9 cellular contexts compared by ENCODE assay signal in genomic region chr17:75392559-75392958, GRCh38. TPM values are rescaled to one million over a fixed set of nuclear protein-coding genes. Genes with fewer than 3 reads are reported as not detected.
DNase-seq lines count a peak whose midpoint lies in the region; ATAC-seq and TF ChIP-seq lines count a peak whose summit lies in the region.
"Had no signal": no experiment of that assay in that cellular context is flagged by ENCODE, and none has a peak within 500 bp of the region (broad histone marks: within the 10 kb centered on the region; RNA-seq: fewer than 3 reads in every experiment).

No MANE protein-coding gene starts in this region.

- no peak for DNase-seq in CD8-positive, alpha-beta T cell
- DNase-seq in PC-9 (no peak), endothelial cell (ENCODE audit: low spot score) (no peak), HuH-7 (ENCODE audit: low spot score) (no peak), mesenteric fat pad (ENCODE audit: low spot score) (no peak), NCI-H1694 (lab: John Stamatoyannopoulos, UW) (no peak)
- DNase-seq: Peyer's patch had no signal

- H3K36me3 ChIP-seq in CD8-positive, alpha-beta T cell (ENCODE audit: insufficient read depth, low read length), result peaks cover 9% of the 10 kb centered on the region
- no peaks in the 10 kb centered on the region for H3K36me3 ChIP-seq in PC-9 (ENCODE audit: low read depth)
- H3K36me3 ChIP-seq in neuron (ENCODE audit: insufficient read depth, low read length), result peaks cover 5% of the 10 kb centered on the region
- H3K36me3 ChIP-seq: Peyer's patch had no signal

- H3K9me3 ChIP-seq in CD8-positive, alpha-beta T cell (ENCODE audit: low read length), result no peaks in the 10 kb centered on the region
- H3K9me3 ChIP-seq in PC-9 (ENCODE audit: insufficient read depth, low read depth) (no peaks in the 10 kb centered on the region), neuron (ENCODE audit: low read length) (no peaks in the 10 kb centered on the region)
- H3K9me3 ChIP-seq: Peyer's patch had no signal

- H3K79me2 ChIP-seq in PC-9 (ENCODE audit: low read depth), result peaks cover 95% of the 10 kb centered on the region

- H3K9me2 ChIP-seq in PC-9 (ENCODE audit: insufficient read depth), result no peaks in the 10 kb centered on the region

- no peak for ATAC-seq in CD8-positive, alpha-beta T cell
- no peak for ATAC-seq in GM21723 (IDR thresholded peaks at IDR 0.05; ENCODE audit: unreplicated experiment)

- H3K4me3 ChIP-seq in CD8-positive, alpha-beta T cell (ENCODE audit: low read depth, low read length), result no peak overlapping the region
- H3K4me3 ChIP-seq in PC-9 (peak overlapping the region; percentile 69; the same call in 1 of the 2 replicates), neuron (ENCODE audit: low read length) (peak overlapping the region; percentile 86)

- intact Hi-C loops in CD8-positive, alpha-beta T cell (cut with DNase I, micrococcal nuclease), result no loop called here
- intact Hi-C loops in PC-9 (cut with micrococcal nuclease; ENCODE audit: unreplicated experiment), result no loop called here

- TSS peak; percentile 13 for BruUV-seq in PC-9 (replicated peaks; lab: Mats Ljungman, UMichigan)

- H3K27ac Mint-ChIP-seq in CD8-positive, alpha-beta T cell, result peak overlapping the region; percentile 2
- no peak overlapping the region for H3K27ac Mint-ChIP-seq in endothelial cell (ENCODE audit: unreplicated experiment)

- peaks cover 58% of the 10 kb centered on the region for H3K4me1 ChIP-seq in CD8-positive, alpha-beta T cell (ENCODE audit: insufficient read depth, low read length)
- H3K4me1 ChIP-seq in PC-9 (replicated peaks; ENCODE audit: insufficient read depth) (peaks cover 27% of the 10 kb centered on the region), neuron (ENCODE audit: insufficient read depth, low read length) (peaks cover 22% of the 10 kb centered on the region)

- TF ChIP-seq CTCF in CD8-positive, alpha-beta T cell (IDR thresholded peaks at IDR 0.05), result no peak
- TF ChIP-seq CTCF in PC-9 (conservative IDR thresholded peaks at IDR 0.05), result no peak
- no peak for TF ChIP-seq CTCF in endothelial cell (IDR thresholded peaks at IDR 0.05; ENCODE audit: unreplicated experiment)

- peaks cover 28% of the 10 kb centered on the region for H3F3A ChIP-seq in PC-9 (ENCODE audit: insufficient read depth, low read depth)

- H3K4me2 ChIP-seq in PC-9, result peak overlapping the region; percentile 94

- POLR2A ChIA-PET in CD8-positive, alpha-beta T cell (lab: Charles Lee), result interaction anchor here (1.1 to 1.6 kb wide), 4 partner anchors 12 to 54 kb away, joined by 3 to 5 read pairs (median 4); no protein-coding TSS in a partner anchor
- POLR2A ChIA-PET in PC-9 (lab: Charles Lee; ENCODE audit: unreplicated experiment), result no interaction called here

- no peaks in the 10 kb centered on the region for H3K9me3 Mint-ChIP-seq in CD8-positive, alpha-beta T cell
- no peaks in the 10 kb centered on the region for H3K9me3 Mint-ChIP-seq in endothelial cell (ENCODE audit: unreplicated experiment)

- peaks cover 79% of the 10 kb centered on the region for H3K4me1 Mint-ChIP-seq in CD8-positive, alpha-beta T cell (ENCODE audit: low read depth)
- peaks cover 21% of the 10 kb centered on the region for H3K4me1 Mint-ChIP-seq in endothelial cell (ENCODE audit: unreplicated experiment)

- peaks cover 52% of the 10 kb centered on the region for H3K36me3 Mint-ChIP-seq in CD8-positive, alpha-beta T cell
- no peaks in the 10 kb centered on the region for H3K36me3 Mint-ChIP-seq in endothelial cell (ENCODE audit: low read depth, unreplicated experiment)

- no peak overlapping the region for H3K4me3 Mint-ChIP-seq in CD8-positive, alpha-beta T cell
- peak overlapping the region; percentile 10 for H3K4me3 Mint-ChIP-seq in endothelial cell (ENCODE audit: unreplicated experiment)

- no peak overlapping the region for H3K27ac ChIP-seq in CD8-positive, alpha-beta T cell (ENCODE audit: low read depth, low read length)
- 0 out of 2 replicates have a peak overlapping the region, but pooled peaks have one; percentile 5 for H3K27ac ChIP-seq in PC-9

- H2AFZ ChIP-seq in PC-9 (no peak overlapping the region), neuron (ENCODE audit: low read depth, low read length) (no peak overlapping the region)

- no peaks in the 10 kb centered on the region for H3K27me3 Mint-ChIP-seq in CD8-positive, alpha-beta T cell (ENCODE audit: low read depth)
- peaks cover 1% of the 10 kb centered on the region for H3K27me3 Mint-ChIP-seq in endothelial cell (ENCODE audit: unreplicated experiment)

- H3K27me3 ChIP-seq in CD8-positive, alpha-beta T cell (ENCODE audit: insufficient read depth, low read length), result no peaks in the 10 kb centered on the region
- H3K27me3 ChIP-seq in PC-9 (ENCODE audit: insufficient read depth, low read depth), result no peaks in the 10 kb centered on the region
- H3K27me3 ChIP-seq in neuron (ENCODE audit: insufficient read depth, low read length), result no peaks in the 10 kb centered on the region
- H3K27me3 ChIP-seq: Peyer's patch had no signal

- CTCF ChIA-PET in CD8-positive, alpha-beta T cell (lab: Charles Lee), result interaction anchor here (1.4 to 3.4 kb wide), 4 partner anchors 12 to 66 kb away, joined by 3 to 14 read pairs (median 6); no protein-coding TSS in a partner anchor
- CTCF ChIA-PET in PC-9 (lab: Charles Lee), result no interaction called here

- peaks cover 21% of the 10 kb centered on the region for H4K20me1 ChIP-seq in PC-9 (ENCODE audit: insufficient read depth)

RNA-seq across cellular contexts. Expression of gene GRB2, which starts 12.9 kb away (rescaled TPM):
- total RNA-seq in CD8-positive, alpha-beta T cell, result 10 to 100 TPM; 96.2 to 99.4 TPM
- total RNA-seq in PC-9 (2021) (75.3 and 81.3 TPM in 2 replicates), endothelial cell (ENCODE audit: unreplicated experiment) (95.0 TPM), mesenteric fat pad (154 TPM)
